In the genomic region with DNA sequence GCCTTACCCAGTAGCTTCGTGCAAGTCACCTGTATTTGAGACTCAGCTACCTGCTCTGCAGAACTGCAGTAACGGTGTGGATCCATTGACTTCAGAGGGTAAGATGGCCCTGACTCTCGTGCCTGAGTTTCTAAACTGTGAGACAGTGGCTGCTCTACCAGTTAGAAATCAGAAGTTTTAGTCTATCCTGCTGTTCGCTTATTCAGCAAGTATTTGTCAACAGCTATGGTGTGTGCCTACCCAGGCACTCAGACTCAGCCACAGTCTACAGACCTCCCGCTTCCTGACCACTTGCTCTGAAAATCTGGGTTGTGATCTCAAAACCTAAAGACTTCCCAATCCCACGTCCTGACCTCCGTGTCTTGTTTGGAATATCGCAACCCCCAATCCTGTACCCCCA, we compare ENCODE assay signal across 3 cellular contexts.
A peak's percentile ranks its signal among the peaks of the same experiment; 100 is the strongest.
TF ChIP-seq lines count a peak whose summit lies in the region.

No MANE protein-coding gene starts in this region.

TF ChIP-seq in HepG2, 621 proteins besides CTCF, POLR2A, EP300 and RAD21:
- no peak for TF ChIP-seq IKZF1 (IDR thresholded peaks at IDR 0.05)
- TF ChIP-seq ZBTB38 (CRISPR knock-in tag; IDR thresholded peaks at IDR 0.05): no peak
- peak; percentile 15 to 24; a peak in 1 of 4 replicates for TF ChIP-seq MAFK (conservative IDR thresholded peaks at IDR 0.05 in 1 of 2, IDR thresholded peaks at IDR 0.05 in 1 of 2; ENCODE audit: low read length in 2 of 2)
- no peak for TF ChIP-seq ZNF512 (CRISPR knock-in tag; IDR thresholded peaks at IDR 0.05)
- TF ChIP-seq ZNF747 (CRISPR knock-in tag; IDR thresholded peaks at IDR 0.05; ENCODE audit: borderline replicate concordance): no peak
- TF ChIP-seq SP1 (IDR thresholded peaks at IDR 0.05): no peak
- no peak for TF ChIP-seq SP1 (CRISPR knock-in tag; IDR thresholded peaks at IDR 0.05)
- no peak for TF ChIP-seq ZNF558 (CRISPR knock-in tag; IDR thresholded peaks at IDR 0.05; ENCODE audit: borderline replicate concordance)
- no peak for TF ChIP-seq SAFB2 (CRISPR knock-in tag; IDR thresholded peaks at IDR 0.05; ENCODE audit: borderline replicate concordance, low read depth)
- TF ChIP-seq FLYWCH1 (CRISPR knock-in tag; IDR thresholded peaks at IDR 0.05): no peak

TF ChIP-seq in IMR-90, 13 proteins besides CTCF, POLR2A, EP300 and RAD21:
- TF ChIP-seq NFE2L2 (IDR thresholded peaks at IDR 0.05; ENCODE audit: low read depth, low read length) (no peak), RFX5 (IDR thresholded peaks at IDR 0.05; ENCODE audit: low read depth, low read length) (no peak), CEBPB (IDR thresholded peaks at IDR 0.05; ENCODE audit: low read depth, low read length) (no peak), USF2 (IDR thresholded peaks at IDR 0.05; ENCODE audit: low read depth, low read length) (no peak), MAZ (IDR thresholded peaks at IDR 0.05; ENCODE audit: borderline replicate concordance, low read depth, low read length) (no peak), SMC3 (IDR thresholded peaks at IDR 0.05; ENCODE audit: low read depth, low read length) (no peak), BHLHE40 (IDR thresholded peaks at IDR 0.05; ENCODE audit: low read depth, low read length) (no peak), FOS (IDR thresholded peaks at IDR 0.05; ENCODE audit: low read depth, low read length) (no peak), RCOR1 (IDR thresholded peaks at IDR 0.05; ENCODE audit: insufficient replicate concordance, low read length) (no peak), MAFK (IDR thresholded peaks at IDR 0.05; ENCODE audit: low read depth, low read length) (no peak), MXI1 (IDR thresholded peaks at IDR 0.05; ENCODE audit: borderline replicate concordance, low read depth, low read length) (no peak)
- TF ChIP-seq, protein P1, sequence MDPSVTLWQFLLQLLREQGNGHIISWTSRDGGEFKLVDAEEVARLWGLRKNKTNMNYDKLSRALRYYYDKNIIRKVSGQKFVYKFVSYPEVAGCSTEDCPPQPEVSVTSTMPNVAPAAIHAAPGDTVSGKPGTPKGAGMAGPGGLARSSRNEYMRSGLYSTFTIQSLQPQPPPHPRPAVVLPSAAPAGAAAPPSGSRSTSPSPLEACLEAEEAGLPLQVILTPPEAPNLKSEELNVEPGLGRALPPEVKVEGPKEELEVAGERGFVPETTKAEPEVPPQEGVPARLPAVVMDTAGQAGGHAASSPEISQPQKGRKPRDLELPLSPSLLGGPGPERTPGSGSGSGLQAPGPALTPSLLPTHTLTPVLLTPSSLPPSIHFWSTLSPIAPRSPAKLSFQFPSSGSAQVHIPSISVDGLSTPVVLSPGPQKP (IDR thresholded peaks at IDR 0.05; ENCODE audit: borderline replicate concordance, low read depth, low read length): no peak

TF ChIP-seq in SK-N-SH treated with all-trans-retinoic acid at 6 μM for 48 hours, 23 proteins besides CTCF, POLR2A, EP300 and RAD21:
- TF ChIP-seq ZNF70 (CRISPR knock-in tag; IDR thresholded peaks at IDR 0.05) (no peak), CSRNP3 (CRISPR knock-in tag; IDR thresholded peaks at IDR 0.05) (no peak)
TF ChIP-seq in SK-N-SH treated with all-trans-retinoic acid at 6 μM for 48 hours: peak in this region for 0.
